In the genomic region with DNA sequence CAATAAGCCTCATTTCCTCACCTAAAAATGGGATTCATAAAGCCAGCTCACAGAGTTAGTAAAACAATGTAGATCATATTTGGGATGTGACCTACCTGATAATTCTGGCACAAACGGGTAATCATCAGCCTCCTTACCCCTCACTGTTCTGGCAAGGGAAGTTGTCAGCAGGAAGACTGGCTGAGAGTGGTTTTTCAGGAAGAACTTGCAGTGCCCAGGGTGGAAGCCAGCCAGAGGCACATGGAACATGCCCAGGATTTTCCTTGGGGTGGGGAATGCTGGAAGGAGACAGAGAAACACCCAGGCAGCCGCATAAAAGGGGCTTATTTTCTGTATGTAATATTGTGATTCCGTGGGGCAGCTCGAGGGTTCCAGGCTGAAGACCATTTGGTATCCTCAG, we compare ENCODE assay signal across 18 cellular contexts. TPM values are rescaled to one million over a fixed set of nuclear protein-coding genes. Genes with fewer than 3 reads are reported as not detected.
DNase-seq lines count a peak whose midpoint lies in the region; ATAC-seq and TF ChIP-seq lines count a peak whose summit lies in the region.
"Had no signal": no experiment of that assay in that cellular context is flagged by ENCODE, and none has a peak within 500 bp of the region (broad histone marks: within the 10 kb centered on the region; RNA-seq: fewer than 3 reads in every experiment).

No MANE protein-coding gene starts in this region.

- no peak overlapping the region for H3K14ac ChIP-seq in H9 (ENCODE audit: insufficient read depth, low read length)

- no peaks in the 10 kb centered on the region for H3K79me1 ChIP-seq in H9 (ENCODE audit: insufficient read depth, low read depth, low read length, poor library complexity, severe bottlenecking)

- no CpG with 5 or more reads among the region's 4 CpGs for WGBS in H9 (ENCODE audit: extremely low coverage, insufficient read length, low lambda C conversion rate)

- peak overlapping the region in 2 of 3 experiments; percentile 36 to 88; a peak in 2 of 7 replicates for H3K27ac Mint-ChIP-seq in H9
- H3K27ac Mint-ChIP-seq in activated T-helper 17 cell treated with anti-CD3 and anti-CD28 coated beads, Interleukin-2, amount 50 U/mL, for 72 hours = no peak overlapping the region

- no peak overlapping the region for H3K18ac ChIP-seq in H9 (ENCODE audit: insufficient read length, low read depth, low read length)

- H2AK5ac ChIP-seq in H9 (ENCODE audit: insufficient read length, low read length) = no peak overlapping the region

- no peaks in the 10 kb centered on the region for H3K79me2 ChIP-seq in H9 (ENCODE audit: insufficient read depth, low read length)
- no peaks in the 10 kb centered on the region for H3K79me2 ChIP-seq in parathyroid adenoma

- no peaks in the 10 kb centered on the region for H3K9me3 ChIP-seq in H9 (ENCODE audit: control insufficient read depth, low read depth, low read length)
- H3K9me3 ChIP-seq in parathyroid adenoma (ENCODE audit: control insufficient read depth, low read length) = no peaks in the 10 kb centered on the region
- H3K9me3 ChIP-seq: Caco-2, sigmoid colon had no signal

- peaks cover 10 to 12% of the 10 kb centered on the region in 2 experiments for H3K9me3 Mint-ChIP-seq in H9
- H3K9me3 Mint-ChIP-seq in activated T-helper 17 cell treated with anti-CD3 and anti-CD28 coated beads, Interleukin-2, amount 50 U/mL, for 72 hours = no peaks in the 10 kb centered on the region

- H3K4me3 Mint-ChIP-seq in H9 = no peak overlapping the region; a peak in 1 of 5 replicates
- no peak overlapping the region for H3K4me3 Mint-ChIP-seq in activated T-helper 17 cell treated with anti-CD3 and anti-CD28 coated beads, Interleukin-2, amount 50 U/mL, for 72 hours

- no peaks in the 10 kb centered on the region for H3K23me2 ChIP-seq in H9 (ENCODE audit: insufficient read length, low read depth, low read length, poor library complexity, severe bottlenecking)

- H3K4me3 ChIP-seq in parathyroid adenoma (ENCODE audit: low read depth, low read length) = no peak overlapping the region
- H3K4me3 ChIP-seq: sigmoid colon had no signal

- no peaks in the 10 kb centered on the region for H4K20me1 ChIP-seq in H9 (ENCODE audit: control insufficient read depth, insufficient read depth, insufficient read length)

- H3K23ac ChIP-seq in H9 (ENCODE audit: insufficient read length, low read depth, low read length) = no peak overlapping the region

- H3K9ac ChIP-seq in H9 (ENCODE audit: extremely low read depth, insufficient read length, low read length) (no peak overlapping the region), parathyroid adenoma (no peak overlapping the region)

- ATAC-seq in GM21360 (IDR thresholded peaks at IDR 0.05; ENCODE audit: unreplicated experiment) (no peak), HG03097 (IDR thresholded peaks at IDR 0.05; ENCODE audit: low FRiP score, unreplicated experiment) (no peak)
- no peak for ATAC-seq in activated T-helper 17 cell treated with anti-CD3 and anti-CD28 coated beads, Interleukin-2, amount 50 U/mL, for 72 hours (replicated peaks)

- no peak overlapping the region for H3T11ph ChIP-seq in H9 (ENCODE audit: low read length)

- TF ChIP-seq CTCF in H9 (conservative IDR thresholded peaks at IDR 0.05) (no peak), parathyroid adenoma (IDR thresholded peaks at IDR 0.05) (no peak)

- H4K91ac ChIP-seq in H9 (ENCODE audit: insufficient read length, low read depth, low read length) = no peak overlapping the region

- no peaks in the 10 kb centered on the region for H3K36me3 ChIP-seq in parathyroid adenoma (ENCODE audit: control insufficient read depth, insufficient read depth, low read length)
- H3K36me3 ChIP-seq: sigmoid colon had no signal

- H3K4ac ChIP-seq in H9 (ENCODE audit: low read depth, low read length) = no peak overlapping the region

- no peak for DNase-seq in H9
- DNase-seq in cerebellar nuclear complex (lab: John Stamatoyannopoulos, UW) = peak; percentile 20 to 55
- peak; percentile 34 for DNase-seq in islet precursor cell
- no peak for DNase-seq in DMS114 treated with DMSO at 0.1 percent for 48 hours (lab: John Stamatoyannopoulos, UW; ENCODE audit: unreplicated experiment)
- DNase-seq: activated CD4-positive, alpha-beta T cell treated with anti-CD3 and anti-CD28 coated beads for 48 hours; activated naive CD4-positive, alpha-beta T cell treated with anti-CD3 and anti-CD28 coated beads, Interleukin-2, amount 50 U/mL, for 16 hours; Caco-2; effector CD4-positive, alpha-beta T cell; NCI-H2029; NCI-H510A; sigmoid colon; stimulated activated CD4-positive, alpha-beta T cell treated with anti-CD3 and anti-CD28 coated beads, Interleukin-2, amount 100 ng/mL, for 48 hours; T-helper 9 cell had no signal

- H3K4me1 ChIP-seq in H9 (ENCODE audit: insufficient read depth, low read length) (peaks cover 6% of the 10 kb centered on the region; the same call in 1 of the 2 replicates), parathyroid adenoma (no peaks in the 10 kb centered on the region)
- H3K4me1 ChIP-seq: Caco-2, sigmoid colon had no signal

- no peak overlapping the region for H4K5ac ChIP-seq in H9 (ENCODE audit: insufficient read length, low read depth, low read length)

- H3K4me1 Mint-ChIP-seq in H9 = peaks cover 48 to 64% of the 10 kb centered on the region in 2 experiments
- no peaks in the 10 kb centered on the region for H3K4me1 Mint-ChIP-seq in activated T-helper 17 cell treated with anti-CD3 and anti-CD28 coated beads, Interleukin-2, amount 50 U/mL, for 72 hours

- no peak overlapping the region for H2BK120ac ChIP-seq in H9 (ENCODE audit: low read depth, low read length, poor library complexity, severe bottlenecking)

- H3K27me3 Mint-ChIP-seq in H9 (ENCODE audit: low read depth) = peaks cover 1% of the 10 kb centered on the region; the same call in 1 of the 2 replicates
- peaks cover 13% of the 10 kb centered on the region for H3K27me3 Mint-ChIP-seq in activated T-helper 17 cell treated with anti-CD3 and anti-CD28 coated beads, Interleukin-2, amount 50 U/mL, for 72 hours

- no peak overlapping the region for H2BK5ac ChIP-seq in H9 (ENCODE audit: insufficient read length, low read length)

- no peak overlapping the region for H2BK12ac ChIP-seq in H9 (ENCODE audit: insufficient read length, low read depth, low read length)

- H3K4me2 ChIP-seq in H9 (ENCODE audit: insufficient read depth, insufficient read length, low read length) (no peak overlapping the region), parathyroid adenoma (ENCODE audit: low read length) (no peak overlapping the region)

- H2BK15ac ChIP-seq in H9 (ENCODE audit: low read depth, low read length) = no peak overlapping the region

- H3K27me3 ChIP-seq in H9 (ENCODE audit: insufficient read depth, low read length) = no peaks in the 10 kb centered on the region
- no peaks in the 10 kb centered on the region for H3K27me3 ChIP-seq in parathyroid adenoma (ENCODE audit: control insufficient read depth, insufficient read depth, low read length)
- H3K27me3 ChIP-seq: sigmoid colon had no signal

- no peak overlapping the region for H4K8ac ChIP-seq in H9 (replicated peaks; ENCODE audit: insufficient read length, low read depth, low read length)

- H2AFZ ChIP-seq in H9 (ENCODE audit: low read length) (no peak overlapping the region), parathyroid adenoma (no peak overlapping the region)

- H3K56ac ChIP-seq in H9 (ENCODE audit: insufficient read length, low read depth, low read length) = no peak overlapping the region

- H3K27ac ChIP-seq in H9 (ENCODE audit: insufficient read length, low read depth, low read length) (no peak overlapping the region), parathyroid adenoma (peak overlapping the region; percentile 32)
- H3K27ac ChIP-seq: sigmoid colon had no signal

- H3K36me3 Mint-ChIP-seq in H9 (ENCODE audit: insufficient read depth in 1 of 3, low read depth in 3 of 3) = peaks cover 0 to 13% (median 10%) of the 10 kb centered on the region in 3 experiments; a peak in 5 of 7 replicates
- H3K36me3 Mint-ChIP-seq in activated T-helper 17 cell treated with anti-CD3 and anti-CD28 coated beads, Interleukin-2, amount 50 U/mL, for 72 hours (ENCODE audit: low read depth) = no peaks in the 10 kb centered on the region

- H2BK20ac ChIP-seq in H9 (ENCODE audit: low read depth, low read length, poor library complexity, severe bottlenecking) = no peak overlapping the region

RNA-seq across cellular contexts. Expression of a gene that starts 7.7 kb away (rescaled TPM):
- total RNA-seq in H9 (2021) = 0.22 TPM in 1 of 2 replicates, not detected in the other
- total RNA-seq in activated T-helper 17 cell treated with anti-CD3 and anti-CD28 coated beads, Interleukin-2, amount 50 U/mL, for 72 hours = not detected
- total RNA-seq: HT1080, sigmoid colon had no signal

Comparison
In these comparisons a context has a peak if more than half of its experiments do, and no peak if none do; other contexts are left out.
1. DNase-seq: peak in cerebellar nuclear complex (2 of 2) and islet precursor cell (single experiment); none in H9 (single experiment) and DMS114 treated with DMSO at 0.1 percent for 48 hours (single experiment).